In genomic region chr7:134458341-134458805, GRCh38 we compare ENCODE assay signal across 8 cellular contexts. TPM values are rescaled to one million over a fixed set of nuclear protein-coding genes. Genes with fewer than 3 reads are reported as not detected.
DNase-seq lines count a peak whose midpoint lies in the region; ATAC-seq and TF ChIP-seq lines count a peak whose summit lies in the region.

No MANE protein-coding gene starts in this region.

- peak; percentile 49; the same call in 1 of the 2 replicates for TF ChIP-seq CTCF in BJ (IDR thresholded peaks at IDR 0.05; ENCODE audit: insufficient read depth, low read depth, low read length)
- peak; percentile 32; the same call in 1 of the 2 replicates for TF ChIP-seq CTCF in PC-9 (conservative IDR thresholded peaks at IDR 0.05)
- peak; percentile 55 for TF ChIP-seq CTCF in foreskin keratinocyte (conservative IDR thresholded peaks at IDR 0.05)
- TF ChIP-seq CTCF in testis (IDR thresholded peaks at IDR 0.05) = peak in 2 of 3 experiments; percentile 0 to 23

- CTCF ChIA-PET in BJ (lab: Yijun Ruan, JAX) (interaction anchor here (0.6 to 5.6 kb wide), 19 partner anchors 12 to 1496 kb away, joined by 3 to 53 read pairs (median 4); partner anchors contain the start of gene BPGM), PC-9 (lab: Charles Lee) (interaction anchor here (0.7 to 2.1 kb wide), 2 partner anchors 26 to 55 kb away, joined by 3 to 6 read pairs; no protein-coding TSS in a partner anchor)

- peaks cover 74% of the 10 kb centered on the region for H3K79me2 ChIP-seq in PC-9 (ENCODE audit: low read depth)

- TF ChIP-seq POLR2A in testis (IDR thresholded peaks at IDR 0.05) = no peak

- no TSS peak for BruUV-seq in PC-9 (replicated peaks; lab: Mats Ljungman, UMichigan)

- H3K9me3 ChIP-seq in PC-9 (ENCODE audit: insufficient read depth, low read depth) = peaks cover 11% of the 10 kb centered on the region; the same call in 1 of the 2 replicates
- H3K9me3 ChIP-seq in testis = no peaks in the 10 kb centered on the region

- H3K4me3 ChIP-seq in BJ (ENCODE audit: low read depth, low read length) = peak overlapping the region; percentile 82
- peak overlapping the region; percentile 93 for H3K4me3 ChIP-seq in PC-9
- H3K4me3 ChIP-seq in testis = peak overlapping the region; percentile 92 to 93

- H3K36me3 ChIP-seq in BJ (ENCODE audit: control insufficient read depth, insufficient read depth, low read length) (0 out of 2 replicates have a peak, but pooled peaks cover 2% of the 10 kb centered on the region), PC-9 (ENCODE audit: low read depth) (peaks cover 51% of the 10 kb centered on the region), testis (ENCODE audit: low read depth, missing control alignments) (no peaks in the 10 kb centered on the region)

- ATAC-seq in GM19023 (IDR thresholded peaks at IDR 0.05; ENCODE audit: unreplicated experiment) (peak; percentile 56), HG03175 (IDR thresholded peaks at IDR 0.05; ENCODE audit: unreplicated experiment) (peak; percentile 58), foreskin keratinocyte (peak; percentile 61)

- peaks cover 80% of the 10 kb centered on the region for H3F3A ChIP-seq in PC-9 (ENCODE audit: insufficient read depth, low read depth)

- 0 to 1% methylated on average over 15 to 28 of the region's 37 CpGs for WGBS in testis, 2 donors

- DNase-seq in BJ (ENCODE audit: low read depth) = no peak
- DNase-seq in PC-9 = peak; percentile 58 to 73
- peak; percentile 43 for DNase-seq in activated effector memory CD4-positive, alpha-beta T cell treated with Interleukin-2 at 50 U/mL for 16 hours
- peak in 1 of 2 donors; percentile 62 for DNase-seq in foreskin keratinocyte
- DNase-seq in nucleus accumbens (lab: John Stamatoyannopoulos, UW) = peak in 41 of 56 donors; percentile 32 to 77 (median 55)
- DNase-seq in testis = peak; percentile 70

- H2AFZ ChIP-seq in PC-9 = 0 out of 2 replicates have a peak overlapping the region, but pooled peaks have one; percentile 8

- no peaks in the 10 kb centered on the region for H3K27me3 ChIP-seq in BJ (ENCODE audit: control insufficient read depth, insufficient read depth, low read length)
- no peaks in the 10 kb centered on the region for H3K27me3 ChIP-seq in PC-9 (ENCODE audit: insufficient read depth, low read depth)
- H3K27me3 ChIP-seq in foreskin keratinocyte = no peaks in the 10 kb centered on the region
- no peaks in the 10 kb centered on the region for H3K27me3 ChIP-seq in testis

- H3K9me2 ChIP-seq in PC-9 (ENCODE audit: insufficient read depth) = no peaks in the 10 kb centered on the region

- H3K4me1 ChIP-seq in PC-9 (replicated peaks; ENCODE audit: insufficient read depth) = peaks cover 81% of the 10 kb centered on the region
- peaks cover 6% of the 10 kb centered on the region for H3K4me1 ChIP-seq in foreskin keratinocyte
- H3K4me1 ChIP-seq in testis = peaks cover 17% of the 10 kb centered on the region

- H3K27ac ChIP-seq in PC-9 (peak overlapping the region; percentile 97), foreskin keratinocyte (peak overlapping the region; percentile 42), testis (peak overlapping the region; percentile 90 to 94)

- peak overlapping the region; percentile 91 for H3K4me2 ChIP-seq in PC-9

- POLR2A ChIA-PET in BJ (lab: Charles Lee) (no interaction called here), PC-9 (lab: Charles Lee; ENCODE audit: unreplicated experiment) (interaction anchor here (0.6 to 0.7 kb wide), 2 partner anchors 105 to 173 kb away, joined by 3 to 5 read pairs; no protein-coding TSS in a partner anchor)

- intact Hi-C loops in PC-9 (cut with micrococcal nuclease; ENCODE audit: unreplicated experiment) (loop anchor here (2.0 kb wide), 2 partner anchors 22 to 148 kb away; no protein-coding TSS in a partner anchor), testis (cut with DNase I; ENCODE audit: low total_unique reads) (loop anchor here (10.0 kb wide), 1 partner anchor 46 kb away; no protein-coding TSS in a partner anchor)

- H4K20me1 ChIP-seq in PC-9 (ENCODE audit: insufficient read depth) = peaks cover 49% of the 10 kb centered on the region

RNA-seq across cellular contexts. Expression of gene AKR1B1, which starts 0.5 kb away (rescaled TPM):
- polyA plus RNA-seq in BJ (2011; rRNA removed) = 257 and 331 TPM in 2 replicates
- polyA minus RNA-seq in BJ (2011; rRNA and poly(A)+ RNA removed) = 55.7 and 74.8 TPM in 2 replicates
- total RNA-seq in PC-9 (2021) = 1,009 and 1,328 TPM in 2 replicates
- total RNA-seq in foreskin keratinocyte = 82.0 and 89.5 TPM in 2 replicates
- polyA plus RNA-seq in foreskin keratinocyte = 113 and 132 TPM in 2 replicates
- 100 to 1,000 TPM in 1 of 2 donors, 10 to 100 TPM in 1; 99.8 to 105 TPM for total RNA-seq in testis
- 129 TPM for polyA plus RNA-seq in testis (ENCODE audit: insufficient read depth, low read depth, low replicate concordance)

Comparison
In these comparisons a context has a peak if more than half of its experiments do, and no peak if none do; other contexts are left out.
1. H3K27ac ChIP-seq: peak in every context shown above with its lines; median percentile 97 in PC-9; 92 in testis; 42 in foreskin keratinocyte.